11 cellular contexts compared by ENCODE assay signal in the genomic region with DNA sequence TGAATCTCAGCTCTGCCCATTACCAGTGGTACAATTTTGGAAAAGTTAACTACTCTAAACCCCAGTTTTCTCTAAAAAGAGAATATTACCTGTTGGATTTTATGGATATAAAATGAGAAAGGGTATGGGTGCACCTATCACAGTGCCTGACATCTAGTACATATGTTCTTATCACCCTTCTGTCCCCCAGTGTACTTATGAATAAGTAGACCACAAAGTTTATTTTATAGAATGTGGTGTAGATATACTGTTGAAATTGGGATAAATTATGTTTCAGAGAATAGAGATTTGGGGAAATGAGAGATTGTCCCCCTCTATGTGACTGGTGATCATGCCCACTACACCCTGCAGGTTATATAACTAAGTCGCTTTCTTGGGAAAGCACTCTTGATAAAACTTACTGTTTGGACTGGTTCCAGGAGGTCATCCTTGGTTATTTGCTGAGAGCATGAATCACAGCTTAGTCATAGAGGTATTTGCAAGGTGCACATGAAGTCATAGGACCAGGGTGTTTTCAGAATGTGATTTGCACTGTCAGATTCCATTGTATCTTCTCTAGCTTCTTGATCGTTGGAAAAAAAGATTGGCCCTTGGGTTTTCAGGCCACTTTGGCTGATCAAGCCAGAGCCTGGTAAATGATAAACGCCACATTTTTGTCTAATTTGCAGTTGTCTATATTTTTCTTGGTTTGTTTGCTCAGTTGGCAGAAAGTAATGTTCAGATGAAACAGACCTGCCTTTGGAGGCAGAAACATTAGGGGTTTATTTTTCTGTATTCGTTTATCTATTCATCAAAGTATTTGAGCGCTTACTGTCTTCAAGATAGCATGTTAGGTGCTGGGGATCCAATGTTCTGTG. TPM values are rescaled to one million over a fixed set of nuclear protein-coding genes. Genes with fewer than 3 reads are reported as not detected.
DNase-seq lines count a peak whose midpoint lies in the region; ATAC-seq and TF ChIP-seq lines count a peak whose summit lies in the region.
"Had no signal": no experiment of that assay in that cellular context is flagged by ENCODE, and none has a peak within 500 bp of the region (broad histone marks: within the 10 kb centered on the region; RNA-seq: fewer than 3 reads in every experiment).

No MANE protein-coding gene starts in this region.

- no peaks in the 10 kb centered on the region for H3K9me3 ChIP-seq in upper lobe of right lung
- H3K9me3 ChIP-seq: BLaER1 treated with 17β-estradiol and CSF1 and Interleukin-3, amounts not matched to agents 10 nM and 100 nM had no signal

- peak; percentile 16 for ATAC-seq in activated naive CD8-positive, alpha-beta T cell treated with anti-CD3 and anti-CD28 coated beads, Interleukin-2, amount 10 ng/mL, durations not matched to agents 7 days and 5 days (ENCODE audit: low read depth)
- ATAC-seq in activated CD8-positive, alpha-beta T cell treated with anti-CD3 and anti-CD28 coated beads, Interleukin-2, amount 10 ng/mL, durations not matched to agents 7 days and 5 days = no peak
- ATAC-seq in upper lobe of right lung = peak; percentile 62
- no peak for ATAC-seq in HG02588 (IDR thresholded peaks at IDR 0.05; ENCODE audit: unreplicated experiment)
- no peak for ATAC-seq in GM18520 (IDR thresholded peaks at IDR 0.05; ENCODE audit: unreplicated experiment)

- CTCF ChIA-PET in activated CD8-positive, alpha-beta T cell treated with anti-CD3 and anti-CD28 coated beads, Interleukin-2, amount 10 ng/mL, durations not matched to agents 7 days and 5 days (lab: Charles Lee) = interaction anchor here (1.4 kb wide), 1 partner anchor 16 kb away, joined by 3 read pairs; no protein-coding TSS in a partner anchor

- H3K4me3 Mint-ChIP-seq in activated naive CD8-positive, alpha-beta T cell treated with anti-CD3 and anti-CD28 coated beads, Interleukin-2, amount 10 ng/mL, durations not matched to agents 7 days and 5 days = no peak overlapping the region
- H3K4me3 Mint-ChIP-seq in activated naive CD8-positive, alpha-beta T cell treated with anti-CD3 and anti-CD28 coated beads for 36 hours = no peak overlapping the region
- H3K4me3 Mint-ChIP-seq in activated CD8-positive, alpha-beta T cell treated with anti-CD3 and anti-CD28 coated beads, Interleukin-2, amount 10 ng/mL, durations not matched to agents 7 days and 5 days = no peak overlapping the region

- peaks cover 68% of the 10 kb centered on the region for H3K4me1 Mint-ChIP-seq in activated naive CD8-positive, alpha-beta T cell treated with anti-CD3 and anti-CD28 coated beads, Interleukin-2, amount 10 ng/mL, durations not matched to agents 7 days and 5 days
- peaks cover 22% of the 10 kb centered on the region for H3K4me1 Mint-ChIP-seq in activated naive CD8-positive, alpha-beta T cell treated with anti-CD3 and anti-CD28 coated beads for 36 hours
- H3K4me1 Mint-ChIP-seq in activated CD8-positive, alpha-beta T cell treated with anti-CD3 and anti-CD28 coated beads, Interleukin-2, amount 10 ng/mL, durations not matched to agents 7 days and 5 days (ENCODE audit: low read depth) = peaks cover 81% of the 10 kb centered on the region

- TF ChIP-seq CTCF in kidney epithelial cell (IDR thresholded peaks at IDR 0.05; ENCODE audit: insufficient read depth, low read length, poor library complexity, severe bottlenecking) = no peak
- TF ChIP-seq CTCF in upper lobe of right lung (IDR thresholded peaks at IDR 0.05) = no peak

- no peaks in the 10 kb centered on the region for H3K27me3 Mint-ChIP-seq in activated naive CD8-positive, alpha-beta T cell treated with anti-CD3 and anti-CD28 coated beads, Interleukin-2, amount 10 ng/mL, durations not matched to agents 7 days and 5 days
- H3K27me3 Mint-ChIP-seq in activated naive CD8-positive, alpha-beta T cell treated with anti-CD3 and anti-CD28 coated beads for 36 hours = no peaks in the 10 kb centered on the region
- H3K27me3 Mint-ChIP-seq in activated CD8-positive, alpha-beta T cell treated with anti-CD3 and anti-CD28 coated beads, Interleukin-2, amount 10 ng/mL, durations not matched to agents 7 days and 5 days (ENCODE audit: low read depth) = no peaks in the 10 kb centered on the region

- peaks cover 73% of the 10 kb centered on the region for H3K36me3 Mint-ChIP-seq in activated naive CD8-positive, alpha-beta T cell treated with anti-CD3 and anti-CD28 coated beads, Interleukin-2, amount 10 ng/mL, durations not matched to agents 7 days and 5 days
- H3K36me3 Mint-ChIP-seq in activated naive CD8-positive, alpha-beta T cell treated with anti-CD3 and anti-CD28 coated beads for 36 hours = peaks cover 2% of the 10 kb centered on the region
- H3K36me3 Mint-ChIP-seq in activated CD8-positive, alpha-beta T cell treated with anti-CD3 and anti-CD28 coated beads, Interleukin-2, amount 10 ng/mL, durations not matched to agents 7 days and 5 days (ENCODE audit: low read depth) = peaks cover 89% of the 10 kb centered on the region

- H3K27ac Mint-ChIP-seq in activated naive CD8-positive, alpha-beta T cell treated with anti-CD3 and anti-CD28 coated beads, Interleukin-2, amount 10 ng/mL, durations not matched to agents 7 days and 5 days = peak overlapping the region; percentile 56
- no peak overlapping the region for H3K27ac Mint-ChIP-seq in activated naive CD8-positive, alpha-beta T cell treated with anti-CD3 and anti-CD28 coated beads for 36 hours
- peak overlapping the region; percentile 33 for H3K27ac Mint-ChIP-seq in activated CD8-positive, alpha-beta T cell treated with anti-CD3 and anti-CD28 coated beads, Interleukin-2, amount 10 ng/mL, durations not matched to agents 7 days and 5 days

- intact Hi-C loops in upper lobe of right lung (cut with DNase I) = no loop called here

- H3K4me1 ChIP-seq in upper lobe of right lung = peaks cover 26% of the 10 kb centered on the region

- POLR2A ChIA-PET in activated naive CD8-positive, alpha-beta T cell treated with anti-CD3 and anti-CD28 coated beads, Interleukin-2, amount 10 ng/mL, durations not matched to agents 7 days and 5 days (lab: Charles Lee) = interaction anchor here (1.9 to 3.1 kb wide), 3 partner anchors 9 to 21 kb away, joined by 6 to 17 read pairs (median 15); partner anchors contain the start of gene STX3
- POLR2A ChIA-PET in activated CD8-positive, alpha-beta T cell treated with anti-CD3 and anti-CD28 coated beads, Interleukin-2, amount 10 ng/mL, durations not matched to agents 7 days and 5 days (lab: Charles Lee) = interaction anchor here (0.6 kb wide), 1 partner anchor 225 kb away, joined by 3 read pairs; no protein-coding TSS in a partner anchor

- H3K36me3 ChIP-seq in kidney epithelial cell (ENCODE audit: control insufficient read depth, insufficient read depth, low read length) (peaks cover 1% of the 10 kb centered on the region), upper lobe of right lung (peaks cover 33% of the 10 kb centered on the region)

- H3K27me3 ChIP-seq in kidney epithelial cell (ENCODE audit: control insufficient read depth, insufficient read depth, low read length) (no peaks in the 10 kb centered on the region), upper lobe of right lung (no peaks in the 10 kb centered on the region)
- H3K27me3 ChIP-seq: BLaER1 treated with 17β-estradiol and CSF1 and Interleukin-3, amounts not matched to agents 10 nM and 100 nM had no signal

- H3K9me3 Mint-ChIP-seq in activated naive CD8-positive, alpha-beta T cell treated with anti-CD3 and anti-CD28 coated beads, Interleukin-2, amount 10 ng/mL, durations not matched to agents 7 days and 5 days = peaks cover 2% of the 10 kb centered on the region
- H3K9me3 Mint-ChIP-seq in activated naive CD8-positive, alpha-beta T cell treated with anti-CD3 and anti-CD28 coated beads for 36 hours = no peaks in the 10 kb centered on the region
- H3K9me3 Mint-ChIP-seq in activated CD8-positive, alpha-beta T cell treated with anti-CD3 and anti-CD28 coated beads, Interleukin-2, amount 10 ng/mL, durations not matched to agents 7 days and 5 days (ENCODE audit: insufficient read depth) = no peaks in the 10 kb centered on the region

- no peak for DNase-seq in activated naive CD8-positive, alpha-beta T cell treated with anti-CD3 and anti-CD28 coated beads, Interleukin-2, amount 10 ng/mL, durations not matched to agents 7 days and 5 days
- DNase-seq in activated naive CD8-positive, alpha-beta T cell treated with anti-CD3 and anti-CD28 coated beads for 36 hours = no peak
- no peak for DNase-seq in activated CD8-positive, alpha-beta T cell treated with anti-CD3 and anti-CD28 coated beads, Interleukin-2, amount 10 ng/mL, durations not matched to agents 7 days and 5 days
- DNase-seq in kidney epithelial cell (ENCODE audit: low read depth) (peak; percentile 98), upper lobe of right lung (no peak), pons (ENCODE audit: low spot score) (no peak)
- DNase-seq: activated naive CD4-positive, alpha-beta T cell treated with Interleukin-2 at 50 U/mL for 16 hours had no signal

- no peak overlapping the region for H3K4me3 ChIP-seq in kidney epithelial cell (ENCODE audit: low read depth, low read length)
- H3K4me3 ChIP-seq in upper lobe of right lung = no peak overlapping the region
- H3K4me3 ChIP-seq: BLaER1 treated with 17β-estradiol and CSF1 and Interleukin-3, amounts not matched to agents 10 nM and 100 nM had no signal

- H3K27ac ChIP-seq in upper lobe of right lung = peak overlapping the region; percentile 42
- H3K27ac ChIP-seq: HL-60 had no signal

RNA-seq across cellular contexts. Expression of gene STX3, which starts 21.3 kb away (rescaled TPM):
- total RNA-seq in activated naive CD8-positive, alpha-beta T cell treated with anti-CD3 and anti-CD28 coated beads, Interleukin-2, amount 10 ng/mL, durations not matched to agents 7 days and 5 days = 10 to 100 TPM; 73.7 to 79.2 TPM
- total RNA-seq in activated naive CD8-positive, alpha-beta T cell treated with anti-CD3 and anti-CD28 coated beads for 36 hours = 1 to 10 TPM; 7.3 to 8.0 TPM
- total RNA-seq in activated CD8-positive, alpha-beta T cell treated with anti-CD3 and anti-CD28 coated beads, Interleukin-2, amount 10 ng/mL, durations not matched to agents 7 days and 5 days = 100 to 1,000 TPM; 101 to 105 TPM
- 64.0 and 73.5 TPM in 2 replicates for total RNA-seq in kidney epithelial cell
- total RNA-seq in upper lobe of right lung = 75.1 TPM

RNA-seq across cellular contexts. Expression of gene MRPL16, which starts 34.1 kb away (rescaled TPM):
- 10 to 100 TPM; 67.2 to 70.0 TPM for total RNA-seq in activated naive CD8-positive, alpha-beta T cell treated with anti-CD3 and anti-CD28 coated beads, Interleukin-2, amount 10 ng/mL, durations not matched to agents 7 days and 5 days
- total RNA-seq in activated naive CD8-positive, alpha-beta T cell treated with anti-CD3 and anti-CD28 coated beads for 36 hours = 100 to 1,000 TPM; 104 to 105 TPM
- total RNA-seq in activated CD8-positive, alpha-beta T cell treated with anti-CD3 and anti-CD28 coated beads, Interleukin-2, amount 10 ng/mL, durations not matched to agents 7 days and 5 days = 10 to 100 TPM; 85.7 to 86.0 TPM
- total RNA-seq in kidney epithelial cell (34.5 and 34.6 TPM in 2 replicates), upper lobe of right lung (30.1 TPM)

Comparison
In these comparisons a context has a peak if more than half of its experiments do, and no peak if none do; other contexts are left out.
1. ATAC-seq: peak in activated naive CD8-positive, alpha-beta T cell treated with anti-CD3 and anti-CD28 coated beads, Interleukin-2, amount 10 ng/mL, durations not matched to agents 7 days and 5 days (single experiment) and upper lobe of right lung (single experiment); none in activated CD8-positive, alpha-beta T cell treated with anti-CD3 and anti-CD28 coated beads, Interleukin-2, amount 10 ng/mL, durations not matched to agents 7 days and 5 days (single experiment), HG02588 (single experiment) and GM18520 (single experiment).